In the genomic region with DNA sequence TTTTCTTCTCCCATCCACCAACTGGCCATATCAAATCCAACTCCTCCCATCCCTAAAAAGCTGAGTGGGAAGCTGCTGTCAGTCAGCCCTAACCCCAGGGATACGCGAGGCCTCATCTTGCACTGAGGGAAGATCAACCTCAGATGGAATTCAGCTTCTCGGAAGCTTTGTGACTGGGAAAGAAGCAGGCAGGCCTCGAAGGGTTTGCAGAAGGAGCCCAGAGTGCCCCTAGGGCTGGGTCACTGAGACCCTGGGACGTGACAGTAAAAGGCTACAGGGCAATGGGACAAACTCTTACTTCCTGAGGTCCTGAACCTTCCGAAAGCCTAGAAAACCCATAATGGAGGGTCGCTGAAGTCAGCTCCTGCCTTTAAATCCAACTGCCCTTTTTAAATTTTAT, we compare ENCODE assay signal across 11 cellular contexts. TPM values are rescaled to one million over a fixed set of nuclear protein-coding genes. Genes with fewer than 3 reads are reported as not detected.
"Had no signal": no experiment of that assay in that cellular context is flagged by ENCODE, and none has a peak within 500 bp of the region (broad histone marks: within the 10 kb centered on the region; RNA-seq: fewer than 3 reads in every experiment).

No MANE protein-coding gene starts in this region.

- H3K27me3 ChIP-seq: colonic mucosa, ovary, sigmoid colon, stomach, thyroid gland had no signal

- H3K9me3 ChIP-seq: colonic mucosa, esophagus muscularis mucosa, ovary, sigmoid colon, stomach, thyroid gland had no signal

- H3K36me3 ChIP-seq: colonic mucosa, ovary had no signal

- H3K27ac ChIP-seq: colonic mucosa, foreskin keratinocyte, ovary, thyroid gland had no signal

- H3K4me1 ChIP-seq: colonic mucosa, foreskin keratinocyte had no signal

- H3K4me3 ChIP-seq: colonic mucosa, lung, ovary, sigmoid colon, stomach, thyroid gland had no signal

- DNase-seq: foreskin keratinocyte had no signal

RNA-seq across cellular contexts. Expression of a gene that starts 34.4 kb away (rescaled TPM):
- total RNA-seq: foreskin keratinocyte; naive thymus-derived CD4-positive, alpha-beta T cell; occipital lobe; temporal lobe had no signal
- polyA plus RNA-seq: foreskin keratinocyte; naive thymus-derived CD4-positive, alpha-beta T cell had no signal
